ENCODE assay signal across 11 cellular contexts in genomic region chr1:241895013-241895412, GRCh38. TPM values are rescaled to one million over a fixed set of nuclear protein-coding genes. Genes with fewer than 3 reads are reported as not detected.
A peak's percentile ranks its signal among the peaks of the same experiment; 100 is the strongest.
DNase-seq lines count a peak whose midpoint lies in the region; ATAC-seq and TF ChIP-seq lines count a peak whose summit lies in the region.
"Had no signal": no experiment of that assay in that cellular context is flagged by ENCODE, and none has a peak within 500 bp of the region (broad histone marks: within the 10 kb centered on the region; RNA-seq: fewer than 3 reads in every experiment).

No MANE protein-coding gene starts in this region.

- no peaks in the 10 kb centered on the region for H3K9me3 ChIP-seq in CD4-positive, alpha-beta T cell (ENCODE audit: control insufficient read depth, low read length)
- no peaks in the 10 kb centered on the region for H3K9me3 ChIP-seq in uterus
- H3K9me3 ChIP-seq in left lung, result no peaks in the 10 kb centered on the region
- H3K9me3 ChIP-seq: psoas muscle had no signal

- POLR2A ChIA-PET in CD4-positive, alpha-beta T cell (lab: Charles Lee), result no interaction called here

- no peak overlapping the region for H3K27ac ChIP-seq in CD4-positive, alpha-beta T cell (ENCODE audit: low read depth, low read length)
- H3K27ac ChIP-seq in uterus, result no peak overlapping the region
- no peak overlapping the region for H3K27ac ChIP-seq in left lung
- H3K27ac ChIP-seq: psoas muscle had no signal

- intact Hi-C loops in CD4-positive, alpha-beta T cell (cut with DNase I, micrococcal nuclease), result loop anchor here (5.0 to 10.0 kb wide), 3 partner anchors 283 to 1430 kb away; partner anchors contain the start of gene KMO (in 1 of the 2)
- intact Hi-C loops in uterus (cut with DNase I; ENCODE audit: low total_unique reads), result no loop called here
- intact Hi-C loops in left lung (cut with DNase I), result loop anchor here in 1 of 2 donors (10.0 kb wide), 1 partner anchor 130 kb away; no protein-coding TSS in a partner anchor

- H3K27me3 Mint-ChIP-seq in CD4-positive, alpha-beta T cell, result no peaks in the 10 kb centered on the region

- H3K4me3 Mint-ChIP-seq in CD4-positive, alpha-beta T cell, result no peak overlapping the region
- H3K4me3 Mint-ChIP-seq: mesothelial cell of epicardium had no signal

- no peaks in the 10 kb centered on the region for H3K36me3 ChIP-seq in uterus
- no peaks in the 10 kb centered on the region for H3K36me3 ChIP-seq in left lung

- CTCF ChIA-PET in CD4-positive, alpha-beta T cell (lab: Charles Lee), result no interaction called here

- no peaks in the 10 kb centered on the region for H3K9me3 Mint-ChIP-seq in CD4-positive, alpha-beta T cell
- H3K9me3 Mint-ChIP-seq: mesothelial cell of epicardium had no signal

- TF ChIP-seq CTCF in CD4-positive, alpha-beta T cell (IDR thresholded peaks at IDR 0.05), result no peak
- TF ChIP-seq CTCF in uterus (IDR thresholded peaks at IDR 0.05) (no peak), left lung (IDR thresholded peaks at IDR 0.05) (no peak)

- no peak overlapping the region for H3K27ac Mint-ChIP-seq in CD4-positive, alpha-beta T cell
- H3K27ac Mint-ChIP-seq: mesothelial cell of epicardium had no signal

- no peak for TF ChIP-seq POLR2A in uterus (IDR thresholded peaks at IDR 0.05)

- DNase-seq in NOMO-1 treated with DMSO at 0.1 percent for 48 hours (lab: John Stamatoyannopoulos, UW; ENCODE audit: unreplicated experiment) (peak; percentile 87), superior temporal gyrus (ENCODE audit: extremely low spot score) (no peak), uterus (no peak), left lung (no peak)
- no peak for DNase-seq in CD4-positive, alpha-beta T cell
- DNase-seq: NCI-H526, psoas muscle had no signal

- H3K4me3 ChIP-seq in uterus (no peak overlapping the region), left lung (no peak overlapping the region)
- H3K4me3 ChIP-seq: psoas muscle had no signal

- H3K36me3 Mint-ChIP-seq in CD4-positive, alpha-beta T cell (ENCODE audit: low read depth), result no peaks in the 10 kb centered on the region
- H3K36me3 Mint-ChIP-seq: mesothelial cell of epicardium had no signal

- H3K27me3 ChIP-seq in CD4-positive, alpha-beta T cell (ENCODE audit: control insufficient read depth, insufficient read depth, low read length), result no peaks in the 10 kb centered on the region
- H3K27me3 ChIP-seq in uterus (no peaks in the 10 kb centered on the region), left lung (no peaks in the 10 kb centered on the region)

- H3K4me1 ChIP-seq in uterus (no peaks in the 10 kb centered on the region), left lung (no peaks in the 10 kb centered on the region)
- H3K4me1 ChIP-seq: psoas muscle had no signal

- no peaks in the 10 kb centered on the region for H3K4me1 Mint-ChIP-seq in CD4-positive, alpha-beta T cell (ENCODE audit: low read depth)
- H3K4me1 Mint-ChIP-seq: mesothelial cell of epicardium had no signal

- peak; percentile 78 for ATAC-seq in GM18502 (IDR thresholded peaks at IDR 0.05; ENCODE audit: poor library complexity, unreplicated experiment)
- ATAC-seq in GM21381 (IDR thresholded peaks at IDR 0.05; ENCODE audit: unreplicated experiment), result peak; percentile 74
- ATAC-seq in HG03095 (IDR thresholded peaks at IDR 0.05; ENCODE audit: unreplicated experiment), result peak; percentile 79
- no peak for ATAC-seq in CD4-positive, alpha-beta T cell (ENCODE audit: poor library complexity)
- ATAC-seq in left lung, result no peak
- ATAC-seq: psoas muscle had no signal

RNA-seq across cellular contexts. Expression of gene EXO1, which starts 47.0 kb away (rescaled TPM):
- 1 to 10 TPM in 1 of 2 experiments, under 1 TPM in 1; 0.25 to 1.1 TPM for total RNA-seq in CD4-positive, alpha-beta T cell
- total RNA-seq in uterus (10 to 100 TPM in 1 of 4 donors, under 1 TPM in 1, not detected in 2; 0.52 to 10.0 TPM), left lung (1 to 10 TPM; 4.0 to 5.6 TPM)

Comparison
In these comparisons a context has a peak if more than half of its experiments do, and no peak if none do; other contexts are left out.
1. ATAC-seq: peak in GM18502 (single experiment), GM21381 (single experiment) and HG03095 (single experiment); none in CD4-positive, alpha-beta T cell (single experiment) and left lung (single experiment).